In genomic region chr1:211440388-211440787, GRCh38 we compare ENCODE assay signal across 4 cellular contexts. TPM values are rescaled to one million over a fixed set of nuclear protein-coding genes. Genes with fewer than 3 reads are reported as not detected.
"Had no signal": no experiment of that assay in that cellular context is flagged by ENCODE, and none has a peak within 500 bp of the region (broad histone marks: within the 10 kb centered on the region; RNA-seq: fewer than 3 reads in every experiment).

No MANE protein-coding gene starts in this region.

RNA-seq across cellular contexts. Expression of gene RD3, which starts 51.6 kb away (rescaled TPM):
- total RNA-seq: GM23248, H7, H9, HFFc6 had no signal
